In genomic region chr2:11411768-11412448, GRCh38 we compare ENCODE assay signal across 1 cellular context.
TF ChIP-seq lines count a peak whose summit lies in the region.

No MANE protein-coding gene starts in this region.

TF ChIP-seq in HepG2, 621 proteins besides CTCF, POLR2A, EP300 and RAD21 (continued from another document and continues in another):
- TF ChIP-seq THAP9 (CRISPR knock-in tag; IDR thresholded peaks at IDR 0.05; ENCODE audit: borderline replicate concordance) (no peak), ZFP90 (CRISPR knock-in tag; IDR thresholded peaks at IDR 0.05; ENCODE audit: borderline replicate concordance) (0 out of 2 replicates have a peak, but pooled peaks have one; percentile 24), SMAD3 (CRISPR knock-in tag; IDR thresholded peaks at IDR 0.05) (0 out of 2 replicates have a peak, but pooled peaks have one; percentile 36), ZBED4 (CRISPR knock-in tag; IDR thresholded peaks at IDR 0.05; ENCODE audit: borderline replicate concordance) (0 out of 2 replicates have a peak, but pooled peaks have one; percentile 41), CBX5 (CRISPR knock-in tag; IDR thresholded peaks at IDR 0.05; ENCODE audit: borderline replicate concordance) (peak; percentile 63; the same call in 1 of the 2 replicates), FOXM1 (CRISPR knock-in tag; IDR thresholded peaks at IDR 0.05) (no peak), ZNF781 (CRISPR knock-in tag; IDR thresholded peaks at IDR 0.05; ENCODE audit: borderline replicate concordance, not compliant biosample characterization) (no peak), BRF2 (CRISPR knock-in tag; IDR thresholded peaks at IDR 0.05) (no peak), RELA (CRISPR knock-in tag; IDR thresholded peaks at IDR 0.05) (no peak), STAG1 (CRISPR knock-in tag; IDR thresholded peaks at IDR 0.05) (peak; percentile 97), ARHGAP35 (CRISPR knock-in tag; IDR thresholded peaks at IDR 0.05; ENCODE audit: borderline replicate concordance) (no peak), GTF3A (CRISPR knock-in tag; conservative IDR thresholded peaks at IDR 0.05) (no peak), ZNF598 (CRISPR knock-in tag; IDR thresholded peaks at IDR 0.05; ENCODE audit: borderline replicate concordance) (no peak), KLF9 (CRISPR knock-in tag; IDR thresholded peaks at IDR 0.05; ENCODE audit: low read depth) (0 out of 2 replicates have a peak, but pooled peaks have one; percentile 43), ZNF446 (CRISPR knock-in tag; IDR thresholded peaks at IDR 0.05) (no peak), CBX1 (IDR thresholded peaks at IDR 0.05; ENCODE audit: low read depth) (no peak), ZNF451 (CRISPR knock-in tag; IDR thresholded peaks at IDR 0.05) (no peak), PPARG (CRISPR knock-in tag; conservative IDR thresholded peaks at IDR 0.05) (no peak), PATZ1 (CRISPR knock-in tag; IDR thresholded peaks at IDR 0.05) (peak; percentile 29; the same call in 1 of the 2 replicates), ZNF709 (CRISPR knock-in tag; IDR thresholded peaks at IDR 0.05) (0 out of 2 replicates have a peak, but pooled peaks have one; percentile 9), HDAC2 (CRISPR knock-in tag; IDR thresholded peaks at IDR 0.05) (0 out of 2 replicates have a peak, but pooled peaks have one; percentile 31), FLYWCH1 (CRISPR knock-in tag; IDR thresholded peaks at IDR 0.05) (0 out of 2 replicates have a peak, but pooled peaks have one; percentile 14), IKZF5 (CRISPR knock-in tag; IDR thresholded peaks at IDR 0.05) (0 out of 2 replicates have a peak, but pooled peaks have one; percentile 25), KAT8 (CRISPR knock-in tag; IDR thresholded peaks at IDR 0.05) (peak; percentile 55; the same call in 1 of the 2 replicates), ZNF780A (CRISPR knock-in tag; IDR thresholded peaks at IDR 0.05) (no peak), TRIM22 (IDR thresholded peaks at IDR 0.05) (no peak), ZNF766 (CRISPR knock-in tag; IDR thresholded peaks at IDR 0.05; ENCODE audit: borderline replicate concordance) (no peak), MIXL1 (CRISPR knock-in tag; IDR thresholded peaks at IDR 0.05) (0 out of 2 replicates have a peak, but pooled peaks have one; percentile 19), EEA1 (CRISPR knock-in tag; IDR thresholded peaks at IDR 0.05; ENCODE audit: borderline replicate concordance) (no peak), ZBTB4 (CRISPR knock-in tag; IDR thresholded peaks at IDR 0.05; ENCODE audit: borderline replicate concordance) (peak; percentile 77; the same call in 1 of the 2 replicates), ZNF331 (CRISPR knock-in tag; IDR thresholded peaks at IDR 0.05) (0 out of 2 replicates have a peak, but pooled peaks have one; percentile 31), ZBTB38 (CRISPR knock-in tag; IDR thresholded peaks at IDR 0.05) (peak; percentile 55), HNF1B (CRISPR knock-in tag; IDR thresholded peaks at IDR 0.05) (peak; percentile 47; the same call in 1 of the 2 replicates), ZFP62 (CRISPR knock-in tag; IDR thresholded peaks at IDR 0.05) (no peak), MIER3 (CRISPR knock-in tag; IDR thresholded peaks at IDR 0.05; ENCODE audit: borderline replicate concordance) (0 out of 2 replicates have a peak, but pooled peaks have one; percentile 23), POGZ (CRISPR knock-in tag; IDR thresholded peaks at IDR 0.05) (no peak), MED1 (CRISPR knock-in tag; IDR thresholded peaks at IDR 0.05) (peak; percentile 26; the same call in 1 of the 2 replicates), ZNF615 (CRISPR knock-in tag; IDR thresholded peaks at IDR 0.05; ENCODE audit: borderline replicate concordance) (no peak), SAP130 (CRISPR knock-in tag; IDR thresholded peaks at IDR 0.05; ENCODE audit: low read depth) (peak; percentile 56), ZBTB7B (CRISPR knock-in tag; IDR thresholded peaks at IDR 0.05) (peak; percentile 76), CHD2 (IDR thresholded peaks at IDR 0.05; ENCODE audit: low read depth, low read length) (no peak)
